ENCODE assay signal across 29 cellular contexts in the genomic region with DNA sequence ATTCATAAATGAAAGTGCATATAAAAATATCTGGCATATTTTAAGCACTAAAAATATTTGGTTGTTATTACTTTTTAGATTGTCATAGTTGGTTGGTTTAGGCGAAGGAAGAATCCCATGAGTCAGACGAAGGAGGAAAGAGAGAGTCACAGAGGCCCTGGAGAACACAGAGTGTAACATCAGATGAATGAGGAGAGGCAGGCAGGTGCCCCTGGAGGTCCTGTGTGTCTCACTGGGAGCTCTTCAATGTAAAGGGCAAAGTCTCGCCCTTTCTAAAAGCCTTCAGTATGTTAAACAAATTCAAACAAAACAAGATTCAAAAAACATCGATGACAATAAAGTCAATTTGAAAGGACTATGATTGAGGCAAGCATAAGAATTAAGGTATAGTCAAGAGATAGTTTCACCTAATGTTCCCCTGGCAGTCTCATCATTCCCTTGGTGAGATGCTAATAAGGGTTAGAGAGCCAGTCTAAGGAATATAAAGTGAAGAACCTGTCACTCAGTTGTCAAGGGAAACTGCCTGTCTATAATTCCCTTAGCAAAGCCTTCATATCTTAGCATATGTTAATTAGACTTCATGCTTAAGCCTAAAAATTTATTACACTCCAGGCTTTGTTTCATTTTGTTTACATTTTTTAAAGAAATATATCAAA.
"Had no signal": no experiment of that assay in that cellular context is flagged by ENCODE, and none has a peak within 500 bp of the region (broad histone marks: within the 10 kb centered on the region; RNA-seq: fewer than 3 reads in every experiment).

No MANE protein-coding gene starts in this region.

- H3K27ac ChIP-seq: KMS-11, PC-9, RWPE1, VCaP had no signal

- H3K4me3 ChIP-seq: PC-9 had no signal

- H3K4me2 ChIP-seq: KMS-11, PC-9 had no signal

- DNase-seq: activated CD4-positive, alpha-beta T cell treated with anti-CD3 and anti-CD28 coated beads for 1 hour; activated CD4-positive, alpha-beta T cell treated with anti-CD3 and anti-CD28 coated beads for 48 hours; activated CD4-positive, CD25-positive, alpha-beta regulatory T cell; activated CD8-positive, alpha-beta T cell treated with anti-CD3 and anti-CD28 coated beads for 36 hours; activated gamma-delta T cell; activated naive CD4-positive, alpha-beta T cell treated with anti-CD3 and anti-CD28 coated beads, Interleukin-2, amount 10 ng/mL, durations not matched to agents 7 days and 5 days; activated naive CD8-positive, alpha-beta T cell treated with anti-CD3 and anti-CD28 coated beads, Interleukin-2, amount 50 U/mL, for 24 hours; activated T-cell treated with anti-CD3 and anti-CD28 coated beads, Interleukin-2, amount 50 U/mL, for 24 hours; anterior cingulate cortex; caudate nucleus; cerebellar nuclear complex; MM.1S; MV-4-11; NCI-H1092; NCI-H1436 treated with DMSO at 0.1 percent for 48 hours; NCI-H1694 treated with DMSO at 0.1 percent for 48 hours; NCI-H2081; NCI-H345; NCI-H524 treated with DMSO at 0.1 percent for 48 hours; NCI-H748 treated with DMSO at 0.1 percent for 48 hours; PC-9; SIG-M5; T-cell; T-helper 17 cell had no signal

- H3K9ac ChIP-seq: KMS-11 had no signal

- H2AFZ ChIP-seq: PC-9 had no signal

- ATAC-seq: activated CD8-positive, alpha-beta T cell treated with anti-CD3 and anti-CD28 coated beads for 36 hours; activated naive CD8-positive, alpha-beta T cell treated with anti-CD3 and anti-CD28 coated beads, Interleukin-2, amount 50 U/mL, for 24 hours; Right ventricle myocardium inferior; SK-N-SH treated with all-trans-retinoic acid at 6 μM for 48 hours; T-cell; T-helper 17 cell had no signal
